In the genomic region with DNA sequence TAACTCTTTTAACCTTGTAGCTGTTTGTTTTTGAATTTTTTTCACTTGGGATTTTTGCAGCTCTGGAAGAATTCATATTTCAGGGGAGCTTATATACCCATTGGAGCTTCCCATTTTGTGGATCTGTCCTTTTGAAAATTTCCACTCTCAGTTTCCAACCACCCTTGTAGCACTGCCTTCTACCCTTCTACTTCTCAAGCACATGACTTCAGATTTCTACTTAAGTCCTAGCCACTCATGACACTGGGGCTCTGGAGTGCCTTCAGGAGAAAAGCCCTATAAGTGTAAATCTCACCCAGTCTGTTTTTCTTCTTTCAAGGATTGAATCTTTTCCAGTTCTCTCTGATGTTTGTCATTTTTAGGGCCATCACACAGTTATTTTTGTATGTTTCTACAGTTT, we compare ENCODE assay signal across 16 cellular contexts.
DNase-seq lines count a peak whose midpoint lies in the region; ATAC-seq and TF ChIP-seq lines count a peak whose summit lies in the region.
"Had no signal": no experiment of that assay in that cellular context is flagged by ENCODE, and none has a peak within 500 bp of the region (broad histone marks: within the 10 kb centered on the region; RNA-seq: fewer than 3 reads in every experiment).

No MANE protein-coding gene starts in this region.

- H3K27ac ChIP-seq in right cardiac atrium (ENCODE audit: low read length) = no peak overlapping the region
- H3K27ac ChIP-seq in heart right ventricle = no peak overlapping the region
- no peak overlapping the region for H3K27ac ChIP-seq in left lung
- H3K27ac ChIP-seq in testis = peak overlapping the region; percentile 60 to 68
- no peak overlapping the region for H3K27ac ChIP-seq in upper lobe of left lung

- H3K36me3 ChIP-seq in heart right ventricle (no peaks in the 10 kb centered on the region), left lung (no peaks in the 10 kb centered on the region), testis (ENCODE audit: low read depth, missing control alignments) (no peaks in the 10 kb centered on the region), upper lobe of left lung (no peaks in the 10 kb centered on the region)
- H3K36me3 ChIP-seq: HAP-1 had no signal

- peak overlapping the region; percentile 12 for H3K4me3 ChIP-seq in right cardiac atrium (ENCODE audit: low read length)
- H3K4me3 ChIP-seq in heart right ventricle = no peak overlapping the region
- no peak overlapping the region for H3K4me3 ChIP-seq in left lung
- H3K4me3 ChIP-seq in testis = peak overlapping the region in 1 of 2 donors; percentile 45
- H3K4me3 ChIP-seq in upper lobe of left lung = no peak overlapping the region
- H3K4me3 ChIP-seq: HAP-1 had no signal

- no peak for TF ChIP-seq EP300 in upper lobe of left lung (IDR thresholded peaks at IDR 0.05)

- ATAC-seq in right cardiac atrium (no peak), heart right ventricle (no peak), left lung (peak; percentile 64), HG03159 (IDR thresholded peaks at IDR 0.05; ENCODE audit: unreplicated experiment) (no peak), upper lobe of left lung (ENCODE audit: low FRiP score in 2 of 2) (no peak)

- H3K4me1 ChIP-seq in right cardiac atrium (ENCODE audit: control insufficient read depth, insufficient read depth, low read length) (peaks cover 3% of the 10 kb centered on the region), heart right ventricle (no peaks in the 10 kb centered on the region), left lung (no peaks in the 10 kb centered on the region), testis (peaks cover 17% of the 10 kb centered on the region), upper lobe of left lung (no peaks in the 10 kb centered on the region)
- H3K4me1 ChIP-seq: HAP-1 had no signal

- TF ChIP-seq POLR2A in testis (IDR thresholded peaks at IDR 0.05) = no peak
- no peak for TF ChIP-seq POLR2A in upper lobe of left lung (IDR thresholded peaks at IDR 0.05)

- DNase-seq in right cardiac atrium = no peak
- no peak for DNase-seq in heart right ventricle
- no peak for DNase-seq in left lung
- DNase-seq in testis = no peak
- no peak for DNase-seq in upper lobe of left lung
- DNase-seq: C1 segment of cervical spinal cord; Calu3; CD4-positive, alpha-beta memory T cell; COR-L47; DMS53; DMS79 treated with DMSO at 0.1 percent for 48 hours; GF-D8; GOT3; HFFc6 had no signal

- H3K9me3 ChIP-seq in right cardiac atrium (ENCODE audit: control insufficient read depth, low read length) (no peaks in the 10 kb centered on the region), heart right ventricle (no peaks in the 10 kb centered on the region), left lung (no peaks in the 10 kb centered on the region), testis (no peaks in the 10 kb centered on the region), upper lobe of left lung (no peaks in the 10 kb centered on the region)
- H3K9me3 ChIP-seq: HAP-1 had no signal

- no peak for TF ChIP-seq CTCF in heart right ventricle (IDR thresholded peaks at IDR 0.05)
- no peak for TF ChIP-seq CTCF in left lung (IDR thresholded peaks at IDR 0.05)
- no peak for TF ChIP-seq CTCF in testis (IDR thresholded peaks at IDR 0.05)
- no peak for TF ChIP-seq CTCF in upper lobe of left lung (IDR thresholded peaks at IDR 0.05)

- intact Hi-C loops in right cardiac atrium (cut with DNase I) (no loop called here), heart right ventricle (cut with DNase I) (no loop called here), left lung (cut with DNase I) (loop anchor here in 1 of 2 donors (10.0 kb wide), 1 partner anchor 227 kb away; no protein-coding TSS in a partner anchor), testis (cut with DNase I; ENCODE audit: low total_unique reads) (no loop called here)

- H3K27me3 ChIP-seq in right cardiac atrium (ENCODE audit: control insufficient read depth, insufficient read depth) (no peaks in the 10 kb centered on the region), heart right ventricle (peaks cover 0 to 19% (median 0%) of the 10 kb centered on the region in 7 donors), left lung (no peaks in the 10 kb centered on the region), testis (no peaks in the 10 kb centered on the region), upper lobe of left lung (no peaks in the 10 kb centered on the region)

Comparison
In these comparisons a context has a peak if more than half of its experiments do, and no peak if none do; other contexts are left out.
1. H3K27ac ChIP-seq: peak in testis (2 of 2); none in right cardiac atrium (single experiment), heart right ventricle (0 of 10), left lung (0 of 2) and upper lobe of left lung (0 of 4).